ENCODE assay signal across 7 cellular contexts in the genomic region with DNA sequence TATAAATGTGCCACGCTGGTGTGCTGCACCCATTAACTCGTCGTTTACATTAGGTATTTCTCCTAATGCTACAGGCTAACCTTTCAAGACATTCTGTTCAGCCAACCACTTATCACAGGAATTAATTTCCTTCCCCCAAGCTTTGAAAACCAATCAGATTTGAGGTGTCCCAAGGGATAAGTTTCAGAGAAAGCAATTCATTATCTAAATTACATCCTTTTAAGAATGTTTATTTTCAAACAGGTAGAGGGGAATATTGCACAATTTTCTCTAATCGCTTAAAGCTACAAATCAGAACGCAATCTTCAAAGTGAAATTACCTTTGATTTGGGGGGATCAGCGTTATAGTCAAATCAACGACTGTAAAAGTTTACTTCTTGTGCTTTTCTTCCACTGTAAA. TPM values are rescaled to one million over a fixed set of nuclear protein-coding genes. Genes with fewer than 3 reads are reported as not detected.
DNase-seq lines count a peak whose midpoint lies in the region; ATAC-seq, FAIRE-seq and TF ChIP-seq lines count a peak whose summit lies in the region.

No MANE protein-coding gene starts in this region.

- H3K9me3 Mint-ChIP-seq in natural killer cell = no peaks in the 10 kb centered on the region

- FAIRE-seq in frontal cortex (lab: Jason Lieb, UNC) = no peak

- no peak for TF ChIP-seq CTCF in GM12865 (IDR thresholded peaks at IDR 0.05; ENCODE audit: insufficient read depth, low read depth, low read length, missing control alignments)
- no peak for TF ChIP-seq CTCF in coronary artery (IDR thresholded peaks at IDR 0.05)
- TF ChIP-seq CTCF in natural killer cell (IDR thresholded peaks at IDR 0.05) = no peak

- DNase-seq in GM12865 (ENCODE audit: low read depth) = no peak
- peak; percentile 14 for DNase-seq in NCI-H82 treated with DMSO at 0.1 percent for 48 hours (lab: John Stamatoyannopoulos, UW; ENCODE audit: unreplicated experiment)
- no peak for DNase-seq in coronary artery (ENCODE audit: low spot score)
- no peak for DNase-seq in natural killer cell
- DNase-seq in NCI-H2196 treated with DMSO at 0.1 percent for 48 hours (lab: John Stamatoyannopoulos, UW; ENCODE audit: unreplicated experiment) = no peak
- DNase-seq in frontal cortex (ENCODE audit: low spot score in 2 of 2) = no peak
- DNase-seq in HPDE6-E6E7 (ENCODE audit: extremely low spot score) = no peak

- H3K4me3 ChIP-seq in GM12865 (ENCODE audit: low read depth, low read length) = peak overlapping the region; percentile 63
- peak overlapping the region; percentile 90 for H3K4me3 ChIP-seq in coronary artery

- peak overlapping the region; percentile 87 to 89 for H3K27ac Mint-ChIP-seq in natural killer cell

- H3K4me1 Mint-ChIP-seq in natural killer cell = peaks cover 20 to 27% of the 10 kb centered on the region in 2 donors

- no peak for ATAC-seq in natural killer cell

- peak overlapping the region; percentile 93 for H3K4me3 Mint-ChIP-seq in natural killer cell

- H3K36me3 Mint-ChIP-seq in natural killer cell = no peaks in the 10 kb centered on the region

- peak overlapping the region in 1 of 2 donors; percentile 98 for H3K27ac ChIP-seq in coronary artery

- peaks cover 0 to 6% of the 10 kb centered on the region in 2 donors for H3K27me3 Mint-ChIP-seq in natural killer cell (ENCODE audit: low read depth in 2 of 2)

- intact Hi-C loops in natural killer cell (cut with micrococcal nuclease) = loop anchor here (5.0 to 10.0 kb wide), 5 partner anchors 200 to 1483 kb away; partner anchors contain the start of genes CHIC2, EXOC1, REST and SRD5A3

RNA-seq across cellular contexts. Expression of gene CLOCK, which starts 1.6 kb away (rescaled TPM):
- total RNA-seq in natural killer cell (10 to 100 TPM; 11.4 to 15.8 (median 13.4) TPM), frontal cortex (27.3 TPM)

RNA-seq across cellular contexts. Expression of gene PDCL2, which starts 46.9 kb away (rescaled TPM):
- total RNA-seq in natural killer cell (not detected), frontal cortex (not detected)
